ENCODE assay signal across 1 cellular context in genomic region chr17:39225974-39226683, GRCh38.
A peak's percentile ranks its signal among the peaks of the same experiment; 100 is the strongest.
TF ChIP-seq lines count a peak whose summit lies in the region.

No MANE protein-coding gene starts in this region.

TF ChIP-seq in H1, 55 proteins besides CTCF, POLR2A, EP300 and RAD21:
- TF ChIP-seq KDM1A (IDR thresholded peaks at IDR 0.05; ENCODE audit: borderline replicate concordance, low read length) (peak; percentile 89; the same call in 1 of the 2 replicates), NRF1 (IDR thresholded peaks at IDR 0.05; ENCODE audit: low read depth, low read length) (peak; percentile 42), TCF12 (IDR thresholded peaks at IDR 0.05; ENCODE audit: low read depth, low read length) (no peak), SP1 (IDR thresholded peaks at IDR 0.05; ENCODE audit: low read depth, low read length) (peak; percentile 31; the same call in 1 of the 2 replicates), CREB1 (IDR thresholded peaks at IDR 0.05) (peak; percentile 28; the same call in 1 of the 2 replicates)
